ENCODE assay signal across 8 cellular contexts in genomic region chr9:34328983-34329832, GRCh38. TPM values are rescaled to one million over a fixed set of nuclear protein-coding genes. Genes with fewer than 3 reads are reported as not detected.
DNase-seq lines count a peak whose midpoint lies in the region; ATAC-seq and TF ChIP-seq lines count a peak whose summit lies in the region.

TSS of gene KIF24 (minus strand) at chr9:34329268. CDS start at chr9:34311346, 17,922 bp downstream.
TSS of gene NUDT2 (plus strand) at chr9:34329569. CDS start at chr9:34339040, 9,471 bp downstream.

- H3K27ac Mint-ChIP-seq in T-cell (peak within 1 kb of the TSS; percentile 92 to 93), type B pancreatic cell (peak within 1 kb of the TSS; percentile 96)

- H3K27ac ChIP-seq in heart right ventricle = peak within 1 kb of the TSS; percentile 59 to 97 (median 92)

- ATAC-seq in HG02870 (IDR thresholded peaks at IDR 0.05; ENCODE audit: unreplicated experiment) (peak; percentile 95), T-cell (replicated peaks in 1 of 4) (peak; percentile 92 to 95 (median 94)), heart right ventricle (peak; percentile 96 to 98 (median 98))

- H3K4me1 Mint-ChIP-seq in T-cell = peaks cover 27 to 40% (median 39%) of the 10 kb centered on the region in 3 donors
- peaks cover 27% of the 10 kb centered on the region for H3K4me1 Mint-ChIP-seq in type B pancreatic cell (ENCODE audit: unreplicated experiment)

- H3K4me3 ChIP-seq in heart right ventricle = peak within 1 kb of the TSS; percentile 62 to 93 (median 81)

- H3K4me3 Mint-ChIP-seq in T-cell (peak within 1 kb of the TSS; percentile 93 to 98 (median 93)), type B pancreatic cell (peak within 1 kb of the TSS; percentile 98)

- H3K36me3 Mint-ChIP-seq in T-cell (no peaks in the 10 kb centered on the region), type B pancreatic cell (no peaks in the 10 kb centered on the region)

- CTCF ChIA-PET in T-cell (lab: Charles Lee) = no interaction called here

- H3K9me3 Mint-ChIP-seq in T-cell (no peaks in the 10 kb centered on the region), type B pancreatic cell (no peaks in the 10 kb centered on the region)

- in situ Hi-C loops in GM13977 (cut with MboI; ENCODE audit: low pct_unique_long_range_greater_than_20kb, low sequenced_read_pairs, unreplicated experiment) = no loop called here

- H3K36me3 ChIP-seq in heart right ventricle = no peaks in the 10 kb centered on the region

- 0% methylated on average over 64 of the region's 64 CpGs for WGBS in heart right ventricle, 2 donors

- no peaks in the 10 kb centered on the region for H3K27me3 Mint-ChIP-seq in T-cell
- no peaks in the 10 kb centered on the region for H3K27me3 Mint-ChIP-seq in type B pancreatic cell

- intact Hi-C loops in heart right ventricle (cut with DNase I) = loop anchor here in 2 of 10 donors (1.0 kb wide), 2 partner anchors 48 to 129 kb away; partner anchors contain the start of genes DNAI1 (in 1 of the 2) and FAM219A (in 1 of the 2)

- DNase-seq in GM13977 (ENCODE audit: low spot score) (peak; percentile 93), NCI-H146 (lab: John Stamatoyannopoulos, UW) (peak; percentile 100), T-cell (peak; percentile 78 to 98 (median 95)), amniotic epithelial cell (ENCODE audit: low read depth) (peak; percentile 100), heart right ventricle (peak; percentile 93 to 99), pons (ENCODE audit: low spot score) (peak; percentile 100), type B pancreatic cell (ENCODE audit: extremely low spot score, unreplicated experiment) (peak; percentile 96)

- H3K27me3 ChIP-seq in heart right ventricle = no peaks in the 10 kb centered on the region

- no peaks in the 10 kb centered on the region for H3K9me3 ChIP-seq in heart right ventricle

- POLR2A ChIA-PET in T-cell (lab: Charles Lee) = no interaction called here

- peaks cover 0 to 39% (median 28%) of the 10 kb centered on the region in 9 donors for H3K4me1 ChIP-seq in heart right ventricle

- no peak for TF ChIP-seq CTCF in GM13977 (IDR thresholded peaks at IDR 0.05; ENCODE audit: extremely low read depth, insufficient read depth, missing control alignments)
- peak in 2 of 9 donors; percentile 18 to 24 for TF ChIP-seq CTCF in heart right ventricle (IDR thresholded peaks at IDR 0.05)
- TF ChIP-seq CTCF in type B pancreatic cell (conservative IDR thresholded peaks at IDR 0.05) = no peak

RNA-seq across cellular contexts. Expression of gene KIF24, which starts in this region (rescaled TPM):
- total RNA-seq in T-cell (under 1 TPM; 0.15 to 0.41 (median 0.23) TPM), heart right ventricle (1 to 10 TPM in 1 of 10 donors, under 1 TPM in 9; 0.25 to 1.2 (median 0.50) TPM), type B pancreatic cell (ENCODE audit: low replicate concordance) (3.5 and 9.6 TPM in 2 replicates)
- polyA plus RNA-seq in heart right ventricle = under 1 TPM; 0.29 to 0.43 TPM

RNA-seq across cellular contexts. Expression of gene NUDT2, which starts in this region (rescaled TPM):
- total RNA-seq in T-cell (10 to 100 TPM in 4 of 5 donors, 1 to 10 TPM in 1; 9.9 to 22.7 (median 17.4) TPM), heart right ventricle (10 to 100 TPM; 14.4 to 24.8 (median 18.4) TPM), type B pancreatic cell (ENCODE audit: low replicate concordance) (25.1 and 25.4 TPM in 2 replicates)
- polyA plus RNA-seq in heart right ventricle = 10 to 100 TPM; 17.2 to 28.9 TPM

Comparison
In these comparisons a context has a peak if more than half of its experiments do, and no peak if none do; other contexts are left out.
1. Peak in every context shown above with its lines: DNase-seq, ATAC-seq, H3K4me3 ChIP-seq and H3K27ac ChIP-seq.